In genomic region chr22:49633010-49633324, GRCh38 we compare ENCODE assay signal across 1 cellular context.
TF ChIP-seq lines count a peak whose summit lies in the region.

No MANE protein-coding gene starts in this region.

TF ChIP-seq in H1, 55 proteins besides CTCF, POLR2A, EP300 and RAD21:
- TF ChIP-seq, protein P1, sequence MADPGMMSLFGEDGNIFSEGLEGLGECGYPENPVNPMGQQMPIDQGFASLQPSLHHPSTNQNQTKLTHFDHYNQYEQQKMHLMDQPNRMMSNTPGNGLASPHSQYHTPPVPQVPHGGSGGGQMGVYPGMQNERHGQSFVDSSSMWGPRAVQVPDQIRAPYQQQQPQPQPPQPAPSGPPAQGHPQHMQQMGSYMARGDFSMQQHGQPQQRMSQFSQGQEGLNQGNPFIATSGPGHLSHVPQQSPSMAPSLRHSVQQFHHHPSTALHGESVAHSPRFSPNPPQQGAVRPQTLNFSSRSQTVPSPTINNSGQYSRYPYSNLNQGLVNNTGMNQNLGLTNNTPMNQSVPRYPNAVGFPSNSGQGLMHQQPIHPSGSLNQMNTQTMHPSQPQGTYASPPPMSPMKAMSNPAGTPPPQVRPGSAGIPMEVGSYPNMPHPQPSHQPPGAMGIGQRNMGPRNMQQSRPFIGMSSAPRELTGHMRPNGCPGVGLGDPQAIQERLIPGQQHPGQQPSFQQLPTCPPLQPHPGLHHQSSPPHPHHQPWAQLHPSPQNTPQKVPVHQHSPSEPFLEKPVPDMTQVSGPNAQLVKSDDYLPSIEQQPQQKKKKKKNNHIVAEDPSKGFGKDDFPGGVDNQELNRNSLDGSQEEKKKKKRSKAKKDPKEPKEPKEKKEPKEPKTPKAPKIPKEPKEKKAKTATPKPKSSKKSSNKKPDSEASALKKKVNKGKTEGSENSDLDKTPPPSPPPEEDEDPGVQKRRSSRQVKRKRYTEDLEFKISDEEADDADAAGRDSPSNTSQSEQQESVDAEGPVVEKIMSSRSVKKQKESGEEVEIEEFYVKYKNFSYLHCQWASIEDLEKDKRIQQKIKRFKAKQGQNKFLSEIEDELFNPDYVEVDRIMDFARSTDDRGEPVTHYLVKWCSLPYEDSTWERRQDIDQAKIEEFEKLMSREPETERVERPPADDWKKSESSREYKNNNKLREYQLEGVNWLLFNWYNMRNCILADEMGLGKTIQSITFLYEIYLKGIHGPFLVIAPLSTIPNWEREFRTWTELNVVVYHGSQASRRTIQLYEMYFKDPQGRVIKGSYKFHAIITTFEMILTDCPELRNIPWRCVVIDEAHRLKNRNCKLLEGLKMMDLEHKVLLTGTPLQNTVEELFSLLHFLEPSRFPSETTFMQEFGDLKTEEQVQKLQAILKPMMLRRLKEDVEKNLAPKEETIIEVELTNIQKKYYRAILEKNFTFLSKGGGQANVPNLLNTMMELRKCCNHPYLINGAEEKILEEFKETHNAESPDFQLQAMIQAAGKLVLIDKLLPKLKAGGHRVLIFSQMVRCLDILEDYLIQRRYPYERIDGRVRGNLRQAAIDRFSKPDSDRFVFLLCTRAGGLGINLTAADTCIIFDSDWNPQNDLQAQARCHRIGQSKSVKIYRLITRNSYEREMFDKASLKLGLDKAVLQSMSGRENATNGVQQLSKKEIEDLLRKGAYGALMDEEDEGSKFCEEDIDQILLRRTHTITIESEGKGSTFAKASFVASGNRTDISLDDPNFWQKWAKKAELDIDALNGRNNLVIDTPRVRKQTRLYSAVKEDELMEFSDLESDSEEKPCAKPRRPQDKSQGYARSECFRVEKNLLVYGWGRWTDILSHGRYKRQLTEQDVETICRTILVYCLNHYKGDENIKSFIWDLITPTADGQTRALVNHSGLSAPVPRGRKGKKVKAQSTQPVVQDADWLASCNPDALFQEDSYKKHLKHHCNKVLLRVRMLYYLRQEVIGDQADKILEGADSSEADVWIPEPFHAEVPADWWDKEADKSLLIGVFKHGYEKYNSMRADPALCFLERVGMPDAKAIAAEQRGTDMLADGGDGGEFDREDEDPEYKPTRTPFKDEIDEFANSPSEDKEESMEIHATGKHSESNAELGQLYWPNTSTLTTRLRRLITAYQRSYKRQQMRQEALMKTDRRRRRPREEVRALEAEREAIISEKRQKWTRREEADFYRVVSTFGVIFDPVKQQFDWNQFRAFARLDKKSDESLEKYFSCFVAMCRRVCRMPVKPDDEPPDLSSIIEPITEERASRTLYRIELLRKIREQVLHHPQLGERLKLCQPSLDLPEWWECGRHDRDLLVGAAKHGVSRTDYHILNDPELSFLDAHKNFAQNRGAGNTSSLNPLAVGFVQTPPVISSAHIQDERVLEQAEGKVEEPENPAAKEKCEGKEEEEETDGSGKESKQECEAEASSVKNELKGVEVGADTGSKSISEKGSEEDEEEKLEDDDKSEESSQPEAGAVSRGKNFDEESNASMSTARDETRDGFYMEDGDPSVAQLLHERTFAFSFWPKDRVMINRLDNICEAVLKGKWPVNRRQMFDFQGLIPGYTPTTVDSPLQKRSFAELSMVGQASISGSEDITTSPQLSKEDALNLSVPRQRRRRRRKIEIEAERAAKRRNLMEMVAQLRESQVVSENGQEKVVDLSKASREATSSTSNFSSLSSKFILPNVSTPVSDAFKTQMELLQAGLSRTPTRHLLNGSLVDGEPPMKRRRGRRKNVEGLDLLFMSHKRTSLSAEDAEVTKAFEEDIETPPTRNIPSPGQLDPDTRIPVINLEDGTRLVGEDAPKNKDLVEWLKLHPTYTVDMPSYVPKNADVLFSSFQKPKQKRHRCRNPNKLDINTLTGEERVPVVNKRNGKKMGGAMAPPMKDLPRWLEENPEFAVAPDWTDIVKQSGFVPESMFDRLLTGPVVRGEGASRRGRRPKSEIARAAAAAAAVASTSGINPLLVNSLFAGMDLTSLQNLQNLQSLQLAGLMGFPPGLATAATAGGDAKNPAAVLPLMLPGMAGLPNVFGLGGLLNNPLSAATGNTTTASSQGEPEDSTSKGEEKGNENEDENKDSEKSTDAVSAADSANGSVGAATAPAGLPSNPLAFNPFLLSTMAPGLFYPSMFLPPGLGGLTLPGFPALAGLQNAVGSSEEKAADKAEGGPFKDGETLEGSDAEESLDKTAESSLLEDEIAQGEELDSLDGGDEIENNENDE (IDR thresholded peaks at IDR 0.05; ENCODE audit: insufficient replicate concordance, low read length), result no peak
- TF ChIP-seq, protein P2, sequence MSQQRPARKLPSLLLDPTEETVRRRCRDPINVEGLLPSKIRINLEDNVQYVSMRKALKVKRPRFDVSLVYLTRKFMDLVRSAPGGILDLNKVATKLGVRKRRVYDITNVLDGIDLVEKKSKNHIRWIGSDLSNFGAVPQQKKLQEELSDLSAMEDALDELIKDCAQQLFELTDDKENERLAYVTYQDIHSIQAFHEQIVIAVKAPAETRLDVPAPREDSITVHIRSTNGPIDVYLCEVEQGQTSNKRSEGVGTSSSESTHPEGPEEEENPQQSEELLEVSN (IDR thresholded peaks at IDR 0.05), result no peak
- TF ChIP-seq ASH2L (IDR thresholded peaks at IDR 0.05; ENCODE audit: low read length), result no peak
- no peak for TF ChIP-seq SP4 (IDR thresholded peaks at IDR 0.05; ENCODE audit: low read length)
- no peak for TF ChIP-seq CHD1 (IDR thresholded peaks at IDR 0.05; ENCODE audit: low read depth, low read length)
- TF ChIP-seq TAF7 (optimal IDR thresholded peaks at IDR 0.05; ENCODE audit: borderline replicate concordance, low read depth, low read length), result no peak
- TF ChIP-seq YY1 (IDR thresholded peaks at IDR 0.05; ENCODE audit: low read depth, low read length), result no peak
- TF ChIP-seq BRCA1 (IDR thresholded peaks at IDR 0.05; ENCODE audit: low read depth, low read length), result no peak
- TF ChIP-seq RXRA (IDR thresholded peaks at IDR 0.05; ENCODE audit: insufficient read depth, low read depth, low read length), result no peak
- TF ChIP-seq TCF12 (IDR thresholded peaks at IDR 0.05; ENCODE audit: low read depth, low read length), result no peak
- no peak for TF ChIP-seq SIRT6 (IDR thresholded peaks at IDR 0.05; ENCODE audit: low read length)
- no peak for TF ChIP-seq MAX (IDR thresholded peaks at IDR 0.05)
- no peak for TF ChIP-seq SP1 (IDR thresholded peaks at IDR 0.05; ENCODE audit: low read depth, low read length)
- TF ChIP-seq GTF2F1 (IDR thresholded peaks at IDR 0.05; ENCODE audit: borderline replicate concordance, low read depth, low read length), result no peak
- no peak for TF ChIP-seq HDAC2 (IDR thresholded peaks at IDR 0.05; ENCODE audit: borderline replicate concordance in 1 of 2, low read depth in 2 of 2, low read length in 2 of 2)
